ENCODE assay signal across 16 cellular contexts in the genomic region with DNA sequence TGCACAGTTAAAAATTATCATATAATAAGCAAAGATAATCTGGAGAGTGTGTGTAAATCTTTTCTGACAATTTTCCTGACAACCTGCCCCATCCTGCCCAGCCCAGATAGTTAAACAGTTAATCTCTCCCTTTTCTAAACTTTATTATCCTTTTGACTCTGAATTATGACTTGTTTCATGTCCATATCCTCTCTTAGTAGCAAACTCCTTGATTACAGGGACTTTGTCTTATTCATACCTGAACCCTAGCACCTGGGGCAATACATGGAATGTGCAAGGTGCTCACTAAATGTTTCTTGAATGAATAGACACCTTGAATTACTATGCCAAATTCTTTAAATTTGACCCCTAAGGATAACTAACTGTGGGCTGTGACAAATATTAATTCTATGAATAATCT.
DNase-seq lines count a peak whose midpoint lies in the region; ATAC-seq and TF ChIP-seq lines count a peak whose summit lies in the region.
"Had no signal": no experiment of that assay in that cellular context is flagged by ENCODE, and none has a peak within 500 bp of the region (broad histone marks: within the 10 kb centered on the region; RNA-seq: fewer than 3 reads in every experiment).

No MANE protein-coding gene starts in this region.

- DNase-seq in mammary epithelial cell (peak; percentile 58), breast epithelium (ENCODE audit: low spot score in 2 of 2) (no peak), epithelial cell of prostate (ENCODE audit: low read depth, low spot score) (peak; percentile 20), left ventricle myocardium superior (no peak)
- DNase-seq: AML-193; Caco-2; Calu3; CD4-positive, alpha-beta T cell; CD8-positive, alpha-beta T cell; DMS79 treated with DMSO at 0.1 percent for 48 hours; GF-D8 had no signal

- in situ Hi-C loops in mammary epithelial cell (cut with MboI; ENCODE audit: low sequenced_read_pairs in 2 of 2): no loop called here

- BruUV-seq in mammary epithelial cell (replicated peaks; lab: Mats Ljungman, UMichigan): no TSS peak

- H3K27ac ChIP-seq in mammary epithelial cell (ENCODE audit: insufficient read depth, low read depth, low read length) (no peak overlapping the region), breast epithelium (no peak overlapping the region), epithelial cell of prostate (no peak overlapping the region)
- H3K27ac ChIP-seq: 22Rv1; A549; BLaER1 treated with 17β-estradiol and CSF1 and Interleukin-3, amounts not matched to agents 10 nM and 100 nM; C4-2B had no signal

- H3K4me3 ChIP-seq in mammary epithelial cell (replicated peaks in 1 of 3; ENCODE audit: insufficient read depth in 1 of 3, low read depth in 2 of 3, low read length in 3 of 3): no peak overlapping the region
- no peak overlapping the region for H3K4me3 ChIP-seq in breast epithelium
- H3K4me3 ChIP-seq: A549; BLaER1 treated with 17β-estradiol and CSF1 and Interleukin-3, amounts not matched to agents 10 nM and 100 nM had no signal

- no peak overlapping the region for H2AFZ ChIP-seq in mammary epithelial cell (ENCODE audit: low read depth, low read length)

- H3K4me1 ChIP-seq in mammary epithelial cell (ENCODE audit: insufficient read depth, low read length): no peaks in the 10 kb centered on the region
- H3K4me1 ChIP-seq in breast epithelium: no peaks in the 10 kb centered on the region
- H3K4me1 ChIP-seq: A549; BLaER1 treated with 17β-estradiol and CSF1 and Interleukin-3, amounts not matched to agents 10 nM and 100 nM; Caco-2 had no signal

- CTCF ChIA-PET in mammary epithelial cell (lab: Charles Lee; ENCODE audit: low non-redundant PET): no interaction called here

- no peaks in the 10 kb centered on the region for H4K20me1 ChIP-seq in mammary epithelial cell (ENCODE audit: insufficient read depth, low read length)
- H4K20me1 ChIP-seq: BLaER1 treated with 17β-estradiol and CSF1 and Interleukin-3, amounts not matched to agents 10 nM and 100 nM had no signal

- H3K27me3 ChIP-seq in mammary epithelial cell (ENCODE audit: insufficient read depth, low read length): no peaks in the 10 kb centered on the region
- no peaks in the 10 kb centered on the region for H3K27me3 ChIP-seq in breast epithelium
- H3K27me3 ChIP-seq: BLaER1 treated with 17β-estradiol and CSF1 and Interleukin-3, amounts not matched to agents 10 nM and 100 nM had no signal

- no peaks in the 10 kb centered on the region for H3K79me2 ChIP-seq in mammary epithelial cell (ENCODE audit: insufficient read depth, low read length)

- ATAC-seq in left ventricle myocardium superior (no peak), HG03025 (IDR thresholded peaks at IDR 0.05; ENCODE audit: low FRiP score, unreplicated experiment) (no peak)
- ATAC-seq: A549; CD8-positive, alpha-beta T cell had no signal

- TF ChIP-seq POLR2A in breast epithelium (IDR thresholded peaks at IDR 0.05): no peak

- TF ChIP-seq CTCF in mammary epithelial cell (conservative IDR thresholded peaks at IDR 0.05 in 1 of 2, IDR thresholded peaks at IDR 0.05 in 1 of 2; ENCODE audit: extremely low read depth in 1 of 2, insufficient read depth in 1 of 2, low read depth in 1 of 2, low read length in 2 of 2): no peak
- no peak for TF ChIP-seq CTCF in breast epithelium (IDR thresholded peaks at IDR 0.05)

- H3K9me3 ChIP-seq in mammary epithelial cell (replicated peaks; ENCODE audit: insufficient read depth, low read length) (no peaks in the 10 kb centered on the region), breast epithelium (no peaks in the 10 kb centered on the region)
- H3K9me3 ChIP-seq: A549; BLaER1 treated with 17β-estradiol and CSF1 and Interleukin-3, amounts not matched to agents 10 nM and 100 nM; Caco-2 had no signal

- peak overlapping the region; percentile 41 for H3K4me2 ChIP-seq in mammary epithelial cell (ENCODE audit: insufficient read depth, low read depth, low read length)
- H3K4me2 ChIP-seq: A549; BLaER1 treated with 17β-estradiol and CSF1 and Interleukin-3, amounts not matched to agents 10 nM and 100 nM had no signal

- intact Hi-C loops in mammary epithelial cell (cut with micrococcal nuclease) (no loop called here), breast epithelium (cut with DNase I; ENCODE audit: low total_unique reads) (no loop called here), left ventricle myocardium superior (cut with micrococcal nuclease) (no loop called here)

- no peaks in the 10 kb centered on the region for H3K36me3 ChIP-seq in mammary epithelial cell (ENCODE audit: insufficient read depth, low read length)
- no peaks in the 10 kb centered on the region for H3K36me3 ChIP-seq in breast epithelium
- H3K36me3 ChIP-seq: BLaER1 treated with 17β-estradiol and CSF1 and Interleukin-3, amounts not matched to agents 10 nM and 100 nM had no signal

- dilution Hi-C loops in mammary epithelial cell (cut with HindIII; ENCODE audit: low sequenced_read_pairs): no loop called here

- no peak overlapping the region for H3K9ac ChIP-seq in mammary epithelial cell (ENCODE audit: insufficient read depth, low read length)
- H3K9ac ChIP-seq: BLaER1 treated with 17β-estradiol and CSF1 and Interleukin-3, amounts not matched to agents 10 nM and 100 nM had no signal

Comparison
In these comparisons a context has a peak if more than half of its experiments do, and no peak if none do; other contexts are left out.
1. DNase-seq: peak in mammary epithelial cell (single experiment) and epithelial cell of prostate (single experiment); none in breast epithelium (0 of 2) and left ventricle myocardium superior (single experiment).